Comparison of ENCODE assay signal across 1 cellular context in genomic region chr5:56910123-56910951, GRCh38.
TF ChIP-seq lines count a peak whose summit lies in the region.

No MANE protein-coding gene starts in this region.

TF ChIP-seq in K562, 482 proteins besides CTCF, POLR2A, EP300 and RAD21 (continued from another document):
- TF ChIP-seq THRB (CRISPR knock-in tag; conservative IDR thresholded peaks at IDR 0.05) = no peak
- no peak; the same call in 1 of the 2 replicates for TF ChIP-seq ZNF609 (CRISPR knock-in tag; IDR thresholded peaks at IDR 0.05; ENCODE audit: borderline replicate concordance)
- TF ChIP-seq MITF (IDR thresholded peaks at IDR 0.05) = no peak
- TF ChIP-seq, protein P1, sequence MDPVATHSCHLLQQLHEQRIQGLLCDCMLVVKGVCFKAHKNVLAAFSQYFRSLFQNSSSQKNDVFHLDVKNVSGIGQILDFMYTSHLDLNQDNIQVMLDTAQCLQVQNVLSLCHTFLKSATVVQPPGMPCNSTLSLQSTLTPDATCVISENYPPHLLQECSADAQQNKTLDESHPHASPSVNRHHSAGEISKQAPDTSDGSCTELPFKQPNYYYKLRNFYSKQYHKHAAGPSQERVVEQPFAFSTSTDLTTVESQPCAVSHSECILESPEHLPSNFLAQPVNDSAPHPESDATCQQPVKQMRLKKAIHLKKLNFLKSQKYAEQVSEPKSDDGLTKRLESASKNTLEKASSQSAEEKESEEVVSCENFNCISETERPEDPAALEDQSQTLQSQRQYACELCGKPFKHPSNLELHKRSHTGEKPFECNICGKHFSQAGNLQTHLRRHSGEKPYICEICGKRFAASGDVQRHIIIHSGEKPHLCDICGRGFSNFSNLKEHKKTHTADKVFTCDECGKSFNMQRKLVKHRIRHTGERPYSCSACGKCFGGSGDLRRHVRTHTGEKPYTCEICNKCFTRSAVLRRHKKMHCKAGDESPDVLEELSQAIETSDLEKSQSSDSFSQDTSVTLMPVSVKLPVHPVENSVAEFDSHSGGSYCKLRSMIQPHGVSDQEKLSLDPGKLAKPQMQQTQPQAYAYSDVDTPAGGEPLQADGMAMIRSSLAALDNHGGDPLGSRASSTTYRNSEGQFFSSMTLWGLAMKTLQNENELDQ (CRISPR knock-in tag; IDR thresholded peaks at IDR 0.05; ENCODE audit: borderline replicate concordance) = no peak
- no peak for TF ChIP-seq KDM5B (IDR thresholded peaks at IDR 0.05; ENCODE audit: insufficient replicate concordance, low read depth, low read length)
- no peak for TF ChIP-seq PCBP2 (IDR thresholded peaks at IDR 0.05; ENCODE audit: low read depth, low read length, poor library complexity, severe bottlenecking)
- no peak for TF ChIP-seq MAFF (IDR thresholded peaks at IDR 0.05; ENCODE audit: low read length)
- no peak for TF ChIP-seq BDP1 (IDR thresholded peaks at IDR 0.05; ENCODE audit: insufficient read depth, insufficient read length)
- no peak for TF ChIP-seq FOS (IDR thresholded peaks at IDR 0.05; ENCODE audit: extremely low read depth, insufficient read length)
- TF ChIP-seq NFIC (IDR thresholded peaks at IDR 0.05) = no peak
- no peak for TF ChIP-seq HMG20A (CRISPR knock-in tag; conservative IDR thresholded peaks at IDR 0.05)
- TF ChIP-seq ZC3H11A (IDR thresholded peaks at IDR 0.05; ENCODE audit: low read depth, low read length) = no peak
- no peak for TF ChIP-seq MEF2A (IDR thresholded peaks at IDR 0.05; ENCODE audit: control insufficient read depth, low read depth, low read length)
- no peak for TF ChIP-seq CBX5 (IDR thresholded peaks at IDR 0.05; ENCODE audit: borderline replicate concordance, low read depth)
- peak; percentile 63 for TF ChIP-seq HNRNPLL (IDR thresholded peaks at IDR 0.05; ENCODE audit: low read depth, low read length, poor library complexity, severe bottlenecking)
- no peak for TF ChIP-seq ZNF764 (CRISPR knock-in tag; IDR thresholded peaks at IDR 0.05; ENCODE audit: low read depth)
- no peak for TF ChIP-seq ZFP36 (IDR thresholded peaks at IDR 0.05; ENCODE audit: low read depth, low read length, partially characterized antibody)
- no peak for TF ChIP-seq TARDBP (IDR thresholded peaks at IDR 0.05)
- TF ChIP-seq ZNF165 (CRISPR knock-in tag; IDR thresholded peaks at IDR 0.05; ENCODE audit: borderline replicate concordance) = no peak
- no peak for TF ChIP-seq ESRRA (IDR thresholded peaks at IDR 0.05; ENCODE audit: borderline replicate concordance, low read depth)
- no peak for TF ChIP-seq ZHX1 (conservative IDR thresholded peaks at IDR 0.05; ENCODE audit: low read length)
- no peak for TF ChIP-seq MTA2 (IDR thresholded peaks at IDR 0.05; ENCODE audit: low read depth)
- TF ChIP-seq ZFP1 (CRISPR knock-in tag; IDR thresholded peaks at IDR 0.05) = no peak
- no peak for TF ChIP-seq RHOXF2B (CRISPR knock-in tag; conservative IDR thresholded peaks at IDR 0.05)
- no peak for TF ChIP-seq SIX5 (IDR thresholded peaks at IDR 0.05; ENCODE audit: borderline replicate concordance in 1 of 2, insufficient read depth in 1 of 2, low read depth in 1 of 2, low read length in 2 of 2)
- no peak for TF ChIP-seq PHB2 (IDR thresholded peaks at IDR 0.05; ENCODE audit: low read depth)
- TF ChIP-seq GATAD2A (IDR thresholded peaks at IDR 0.05) = no peak
- no peak for TF ChIP-seq ZNF740 (CRISPR knock-in tag; IDR thresholded peaks at IDR 0.05)
- no peak for TF ChIP-seq ZNF740 (tag; IDR thresholded peaks at IDR 0.05)
- TF ChIP-seq FOXP1 (CRISPR knock-in tag; IDR thresholded peaks at IDR 0.05) = no peak
- TF ChIP-seq FOXJ3 (CRISPR knock-in tag; IDR thresholded peaks at IDR 0.05) = no peak
- peak in 1 of 2 experiments; percentile 44; a peak in 1 of 4 replicates for TF ChIP-seq MLLT1 (IDR thresholded peaks at IDR 0.05)
- TF ChIP-seq ZNF146 (CRISPR knock-in tag; IDR thresholded peaks at IDR 0.05; ENCODE audit: unreplicated experiment) = peak; percentile 10
- TF ChIP-seq ZBED1 (IDR thresholded peaks at IDR 0.05) = no peak
- no peak for TF ChIP-seq ZNF41 (CRISPR knock-in tag; conservative IDR thresholded peaks at IDR 0.05)
- TF ChIP-seq, protein P2, sequence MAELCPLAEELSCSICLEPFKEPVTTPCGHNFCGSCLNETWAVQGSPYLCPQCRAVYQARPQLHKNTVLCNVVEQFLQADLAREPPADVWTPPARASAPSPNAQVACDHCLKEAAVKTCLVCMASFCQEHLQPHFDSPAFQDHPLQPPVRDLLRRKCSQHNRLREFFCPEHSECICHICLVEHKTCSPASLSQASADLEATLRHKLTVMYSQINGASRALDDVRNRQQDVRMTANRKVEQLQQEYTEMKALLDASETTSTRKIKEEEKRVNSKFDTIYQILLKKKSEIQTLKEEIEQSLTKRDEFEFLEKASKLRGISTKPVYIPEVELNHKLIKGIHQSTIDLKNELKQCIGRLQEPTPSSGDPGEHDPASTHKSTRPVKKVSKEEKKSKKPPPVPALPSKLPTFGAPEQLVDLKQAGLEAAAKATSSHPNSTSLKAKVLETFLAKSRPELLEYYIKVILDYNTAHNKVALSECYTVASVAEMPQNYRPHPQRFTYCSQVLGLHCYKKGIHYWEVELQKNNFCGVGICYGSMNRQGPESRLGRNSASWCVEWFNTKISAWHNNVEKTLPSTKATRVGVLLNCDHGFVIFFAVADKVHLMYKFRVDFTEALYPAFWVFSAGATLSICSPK (IDR thresholded peaks at IDR 0.05; ENCODE audit: borderline replicate concordance) = no peak
- peak; percentile 87 for TF ChIP-seq RBM39 (optimal IDR thresholded peaks at IDR 0.05; ENCODE audit: low read depth, low read length)
- TF ChIP-seq TAF1 (IDR thresholded peaks at IDR 0.05; ENCODE audit: control insufficient read depth, extremely low read depth, insufficient read depth, low read length, severe bottlenecking) = no peak
- peak; percentile 30; the same call in 1 of the 2 replicates for TF ChIP-seq TEAD4 (IDR thresholded peaks at IDR 0.05; ENCODE audit: low read length)
- no peak for TF ChIP-seq TEAD4 (CRISPR knock-in tag; IDR thresholded peaks at IDR 0.05; ENCODE audit: borderline replicate concordance)
- no peak for TF ChIP-seq ZBTB33 (CRISPR knock-in tag; IDR thresholded peaks at IDR 0.05)
